In the genomic region with DNA sequence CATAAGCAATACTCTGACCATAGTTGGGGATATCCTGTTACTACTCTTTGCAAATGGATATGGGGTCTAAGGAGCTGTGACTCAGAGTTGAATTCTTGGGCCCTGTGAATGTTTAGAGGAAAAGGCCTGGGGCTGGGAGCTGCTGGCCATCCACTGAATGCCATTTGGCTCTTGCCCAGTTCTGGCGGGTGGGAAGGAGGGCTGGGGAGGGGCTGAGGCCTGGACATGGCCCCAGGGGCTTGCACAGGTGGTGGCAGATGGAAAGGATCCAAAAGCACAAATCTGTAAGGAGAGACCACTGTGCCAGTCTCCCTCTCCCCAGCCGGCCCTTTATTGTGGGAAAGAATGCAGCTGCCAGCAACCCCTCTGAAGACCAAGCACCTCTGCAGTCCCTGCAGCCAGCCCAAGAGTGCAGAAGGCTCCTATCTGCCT, we compare ENCODE assay signal across 9 cellular contexts. TPM values are rescaled to one million over a fixed set of nuclear protein-coding genes. Genes with fewer than 3 reads are reported as not detected.
DNase-seq lines count a peak whose midpoint lies in the region; ATAC-seq lines count a peak whose summit lies in the region.
"Had no signal": no experiment of that assay in that cellular context is flagged by ENCODE, and none has a peak within 500 bp of the region (broad histone marks: within the 10 kb centered on the region; RNA-seq: fewer than 3 reads in every experiment).

No MANE protein-coding gene starts in this region.

- no peak overlapping the region for H3K4me3 ChIP-seq in mesodermal cell (ENCODE audit: extremely low read depth, insufficient read depth, low read length, poor library complexity, severe bottlenecking)

- H3K27me3 Mint-ChIP-seq in stimulated activated memory B cell treated with anti-CD40 and anti-IgM and Interleukin-4, amounts not matched to agents 10 μg/mL and 1 μg/mL and 100 μg/mL, for 72 hours: peaks cover 33% of the 10 kb centered on the region

- WGBS in mesodermal cell (ENCODE audit: insufficient coverage in 2 of 2), 2 experiments: 33% methylated on average over 1 of the region's 2 CpGs; no CpG with 5 or more reads in 1 of the 2 experiments

- peaks cover 67% of the 10 kb centered on the region for H3K4me1 ChIP-seq in mesodermal cell (ENCODE audit: control insufficient read depth, insufficient read depth, low read length, poor library complexity, severe bottlenecking)

- peak; percentile 70 for DNase-seq in AG08396 (ENCODE audit: low spot score)
- DNase-seq in NCI-H1092 (lab: John Stamatoyannopoulos, UW): peak; percentile 56
- peak; percentile 47 for DNase-seq in brain pericyte (ENCODE audit: low read depth, low spot score)
- DNase-seq in activated CD4-positive, alpha-beta T cell treated with anti-CD3 and anti-CD28 coated beads for 48 hours: no peak
- DNase-seq in NCI-H1694 treated with DMSO at 0.1 percent for 48 hours (lab: John Stamatoyannopoulos, UW): no peak
- DNase-seq: T-helper 9 cell had no signal

- H3K27ac Mint-ChIP-seq in stimulated activated memory B cell treated with anti-CD40 and anti-IgM and Interleukin-4, amounts not matched to agents 10 μg/mL and 1 μg/mL and 100 μg/mL, for 72 hours: no peak overlapping the region

- H3K9me3 Mint-ChIP-seq in stimulated activated memory B cell treated with anti-CD40 and anti-IgM and Interleukin-4, amounts not matched to agents 10 μg/mL and 1 μg/mL and 100 μg/mL, for 72 hours: no peaks in the 10 kb centered on the region

- H3K27ac ChIP-seq in mesodermal cell (ENCODE audit: low read depth, low read length, severe bottlenecking): peak overlapping the region; percentile 55

- H3K36me3 Mint-ChIP-seq in stimulated activated memory B cell treated with anti-CD40 and anti-IgM and Interleukin-4, amounts not matched to agents 10 μg/mL and 1 μg/mL and 100 μg/mL, for 72 hours: no peaks in the 10 kb centered on the region

- no peak overlapping the region for H3K4me3 Mint-ChIP-seq in stimulated activated memory B cell treated with anti-CD40 and anti-IgM and Interleukin-4, amounts not matched to agents 10 μg/mL and 1 μg/mL and 100 μg/mL, for 72 hours

- no peaks in the 10 kb centered on the region for H3K9me3 ChIP-seq in mesodermal cell (ENCODE audit: control insufficient read depth, low read length)

- H3K4me1 Mint-ChIP-seq in stimulated activated memory B cell treated with anti-CD40 and anti-IgM and Interleukin-4, amounts not matched to agents 10 μg/mL and 1 μg/mL and 100 μg/mL, for 72 hours: peaks cover 7% of the 10 kb centered on the region

- no peak for ATAC-seq in stimulated activated memory B cell treated with anti-CD40 and anti-IgM and Interleukin-4, amounts not matched to agents 10 μg/mL and 1 μg/mL and 100 μg/mL, for 72 hours
- no peak for ATAC-seq in GM18520 (IDR thresholded peaks at IDR 0.05; ENCODE audit: unreplicated experiment)

- H3K36me3 ChIP-seq in mesodermal cell (ENCODE audit: control insufficient read depth, insufficient read depth, low read length): peaks cover 46% of the 10 kb centered on the region

RNA-seq across cellular contexts. Expression of a gene that starts 12.2 kb away (rescaled TPM):
- polyA plus RNA-seq in mesodermal cell (2013, experiment 1 of 2): 27.1 TPM
- polyA plus RNA-seq in mesodermal cell (2013, experiment 2 of 2): 21.1 TPM

Comparison
In these comparisons a context has a peak if more than half of its experiments do, and no peak if none do; other contexts are left out.
1. DNase-seq: peak in AG08396 (single experiment), NCI-H1092 (single experiment) and brain pericyte (single experiment); none in activated CD4-positive, alpha-beta T cell treated with anti-CD3 and anti-CD28 coated beads for 48 hours (single experiment) and NCI-H1694 treated with DMSO at 0.1 percent for 48 hours (single experiment).